In the genomic region with DNA sequence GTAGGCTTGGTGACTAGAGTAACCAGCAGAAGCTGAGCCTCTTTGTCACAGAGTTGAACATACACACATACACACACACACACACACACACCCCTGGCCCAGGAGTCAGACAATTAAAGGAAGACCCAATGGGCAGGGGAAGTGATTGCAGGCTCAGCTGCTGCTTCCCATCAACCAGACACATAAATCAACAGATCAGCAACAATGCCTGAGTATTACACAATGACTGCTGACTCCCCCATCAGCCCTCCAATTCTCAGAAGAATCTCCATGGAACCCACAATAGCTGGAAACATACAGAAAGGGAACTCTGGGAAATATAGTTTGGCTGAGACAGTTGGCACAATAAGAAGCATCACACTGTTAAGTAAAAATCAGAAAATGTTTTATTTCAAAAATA, we compare ENCODE assay signal across 16 cellular contexts.
A peak's percentile ranks its signal among the peaks of the same experiment; 100 is the strongest.
DNase-seq lines count a peak whose midpoint lies in the region; ATAC-seq and TF ChIP-seq lines count a peak whose summit lies in the region.
"Had no signal": no experiment of that assay in that cellular context is flagged by ENCODE, and none has a peak within 500 bp of the region (broad histone marks: within the 10 kb centered on the region; RNA-seq: fewer than 3 reads in every experiment).

No MANE protein-coding gene starts in this region.

- H3K36me3 Mint-ChIP-seq in endothelial cell (ENCODE audit: low read depth, unreplicated experiment), result no peaks in the 10 kb centered on the region

- peaks cover 5% of the 10 kb centered on the region for H3K4me1 ChIP-seq in lower lobe of right lung

- peak overlapping the region; percentile 84 for H3K27ac Mint-ChIP-seq in endothelial cell (ENCODE audit: unreplicated experiment)
- H3K27ac Mint-ChIP-seq: activated naive CD8-positive, alpha-beta T cell treated with anti-CD3 and anti-CD28 coated beads for 36 hours had no signal

- peaks cover 2% of the 10 kb centered on the region for H3K27me3 Mint-ChIP-seq in endothelial cell (ENCODE audit: unreplicated experiment)

- H3K36me3 ChIP-seq in lower lobe of right lung, result no peaks in the 10 kb centered on the region

- intact Hi-C loops in lower lobe of right lung (cut with DNase I), result no loop called here

- no peaks in the 10 kb centered on the region for H3K9me3 ChIP-seq in lower lobe of right lung

- peaks cover 19% of the 10 kb centered on the region for H3K4me1 Mint-ChIP-seq in endothelial cell (ENCODE audit: unreplicated experiment)

- peaks cover 3% of the 10 kb centered on the region for H3K9me3 Mint-ChIP-seq in endothelial cell (ENCODE audit: unreplicated experiment)
- H3K9me3 Mint-ChIP-seq: activated naive CD8-positive, alpha-beta T cell treated with anti-CD3 and anti-CD28 coated beads for 36 hours had no signal

- no peak overlapping the region for H3K27ac ChIP-seq in lower lobe of right lung

- peak; percentile 34 for DNase-seq in AG08395 (ENCODE audit: low spot score)
- DNase-seq in LHCN-M2 (ENCODE audit: low read depth), result peak; percentile 65
- no peak for DNase-seq in endothelial cell (ENCODE audit: low spot score)
- no peak for DNase-seq in lower lobe of right lung
- DNase-seq in DMS79 (lab: John Stamatoyannopoulos, UW), result no peak
- no peak for DNase-seq in stimulated activated CD4-positive, alpha-beta T cell treated with anti-CD3 and anti-CD28 coated beads, Interleukin-15, amount 100 ng/mL, for 24 hours
- DNase-seq in NCI-H128 (lab: John Stamatoyannopoulos, UW; ENCODE audit: unreplicated experiment), result no peak
- DNase-seq: activated CD4-positive, alpha-beta T cell treated with anti-CD3 and anti-CD28 coated beads for 48 hours; activated naive CD8-positive, alpha-beta T cell treated with anti-CD3 and anti-CD28 coated beads for 36 hours; activated T-cell treated with anti-CD3 and anti-CD28 coated beads for 4 hours; cerebellar nuclear complex; GOT3; hypothalamus; NCI-H1694 treated with DMSO at 0.1 percent for 48 hours; NCI-H526 treated with DMSO at 0.1 percent for 48 hours had no signal

- ATAC-seq in lower lobe of right lung, result peak; percentile 44 to 69
- ATAC-seq in GM18861 (IDR thresholded peaks at IDR 0.05; ENCODE audit: unreplicated experiment), result no peak

- no peak overlapping the region for H3K4me3 Mint-ChIP-seq in endothelial cell (ENCODE audit: unreplicated experiment)
- H3K4me3 Mint-ChIP-seq: activated naive CD8-positive, alpha-beta T cell treated with anti-CD3 and anti-CD28 coated beads for 36 hours had no signal

- H3K4me3 ChIP-seq in lower lobe of right lung, result no peak overlapping the region

- TF ChIP-seq CTCF in endothelial cell (IDR thresholded peaks at IDR 0.05; ENCODE audit: unreplicated experiment) (no peak), lower lobe of right lung (IDR thresholded peaks at IDR 0.05) (no peak)

- H3K27me3 ChIP-seq in lower lobe of right lung (ENCODE audit: low read depth), result no peaks in the 10 kb centered on the region

Comparison
In these comparisons a context has a peak if more than half of its experiments do, and no peak if none do; other contexts are left out.
1. DNase-seq: peak in AG08395 (single experiment) and LHCN-M2 (single experiment); none in endothelial cell (single experiment), lower lobe of right lung (single experiment), DMS79 (single experiment), stimulated activated CD4-positive, alpha-beta T cell treated with anti-CD3 and anti-CD28 coated beads, Interleukin-15, amount 100 ng/mL, for 24 hours (single experiment) and NCI-H128 (single experiment).